10 cellular contexts compared by ENCODE assay signal in genomic region chr16:1763521-1764511, GRCh38. TPM values are rescaled to one million over a fixed set of nuclear protein-coding genes. Genes with fewer than 3 reads are reported as not detected.
DNase-seq lines count a peak whose midpoint lies in the region; ATAC-seq and TF ChIP-seq lines count a peak whose summit lies in the region.
"Had no signal": no experiment of that assay in that cellular context is flagged by ENCODE, and none has a peak within 500 bp of the region (broad histone marks: within the 10 kb centered on the region; RNA-seq: fewer than 3 reads in every experiment).

No MANE protein-coding gene starts in this region.

- H3K4me3 ChIP-seq in BLaER1: peak overlapping the region; percentile 58

- peaks cover 9% of the 10 kb centered on the region for H3K36me3 Mint-ChIP-seq in chondrocyte (ENCODE audit: low read depth)

- no peaks in the 10 kb centered on the region for H3K27me3 ChIP-seq in BLaER1

- H3K36me3 ChIP-seq in BLaER1: peaks cover 78% of the 10 kb centered on the region

- ATAC-seq in GM18505 (IDR thresholded peaks at IDR 0.05; ENCODE audit: unreplicated experiment): no peak

- H3K4me1 Mint-ChIP-seq in chondrocyte (ENCODE audit: low read depth): no peaks in the 10 kb centered on the region
- H3K4me1 Mint-ChIP-seq: IgD-negative memory B cell had no signal

- no peaks in the 10 kb centered on the region for H3K9me3 ChIP-seq in BLaER1

- no peak overlapping the region for H3K27ac Mint-ChIP-seq in chondrocyte (ENCODE audit: unreplicated experiment)

- no peaks in the 10 kb centered on the region for H3K9me3 Mint-ChIP-seq in chondrocyte (ENCODE audit: low read depth)
- H3K9me3 Mint-ChIP-seq: IgD-negative memory B cell had no signal

- no peaks in the 10 kb centered on the region for H3K27me3 Mint-ChIP-seq in chondrocyte (ENCODE audit: low read depth)
- H3K27me3 Mint-ChIP-seq: IgD-negative memory B cell had no signal

- H3K4me1 ChIP-seq in BLaER1: peaks cover 51% of the 10 kb centered on the region

- DNase-seq in HuH-7 (ENCODE audit: low spot score): peak; percentile 70
- DNase-seq in chondrocyte (ENCODE audit: low spot score): no peak
- DNase-seq in left kidney (ENCODE audit: low read depth, low spot score): peak; percentile 89
- DNase-seq in NCI-H2029 (lab: John Stamatoyannopoulos, UW): no peak
- no peak for DNase-seq in T-helper 2 cell
- DNase-seq in NCI-H2029 treated with DMSO at 0.1 percent for 48 hours (lab: John Stamatoyannopoulos, UW): no peak
- DNase-seq: small intestine had no signal

- peak overlapping the region; percentile 95 for H3K4me2 ChIP-seq in BLaER1

- peak overlapping the region; percentile 73; the same call in 1 of the 2 replicates for H3K9ac ChIP-seq in BLaER1

- no peak for TF ChIP-seq POLR2A in GM18505 (IDR thresholded peaks at IDR 0.05; ENCODE audit: borderline replicate concordance, extremely low read depth, insufficient read depth, insufficient read length)

- no peak overlapping the region for H3K4me3 Mint-ChIP-seq in chondrocyte (ENCODE audit: unreplicated experiment)
- H3K4me3 Mint-ChIP-seq: IgD-negative memory B cell had no signal

- H4K20me1 ChIP-seq in BLaER1: peaks cover 56% of the 10 kb centered on the region

- peak; percentile 78 for TF ChIP-seq CTCF in chondrocyte (IDR thresholded peaks at IDR 0.05)

- peak overlapping the region; percentile 87 for H3K27ac ChIP-seq in BLaER1

RNA-seq across cellular contexts. Expression of gene NME3, which starts 7.5 kb away (rescaled TPM):
- total RNA-seq in chondrocyte: 51.0 to 62.9 TPM (median 53.8 TPM) in 3 replicates

RNA-seq across cellular contexts. Expression of gene EME2, which starts 8.8 kb away (rescaled TPM):
- 16.9 to 28.4 TPM (median 19.7 TPM) in 3 replicates for total RNA-seq in chondrocyte

RNA-seq across cellular contexts. Expression of gene MRPS34, which starts 9.1 kb away (rescaled TPM):
- 54.5 to 78.7 TPM (median 60.4 TPM) in 3 replicates for total RNA-seq in chondrocyte

RNA-seq across cellular contexts. Expression of gene SPSB3, which starts 18.6 kb away (rescaled TPM):
- 30.8 to 32.1 TPM (median 31.5 TPM) in 3 replicates for total RNA-seq in chondrocyte

RNA-seq across cellular contexts. Expression of gene NUBP2, which starts 18.9 kb away (rescaled TPM):
- total RNA-seq in chondrocyte: 36.5 to 46.0 TPM (median 40.7 TPM) in 3 replicates

Comparison
In these comparisons a context has a peak if more than half of its experiments do, and no peak if none do; other contexts are left out.
1. DNase-seq: peak in HuH-7 (single experiment) and left kidney (single experiment); none in chondrocyte (single experiment), NCI-H2029 (single experiment), T-helper 2 cell (0 of 5) and NCI-H2029 treated with DMSO at 0.1 percent for 48 hours (single experiment).